1 cellular context compared by ENCODE assay signal in the genomic region with DNA sequence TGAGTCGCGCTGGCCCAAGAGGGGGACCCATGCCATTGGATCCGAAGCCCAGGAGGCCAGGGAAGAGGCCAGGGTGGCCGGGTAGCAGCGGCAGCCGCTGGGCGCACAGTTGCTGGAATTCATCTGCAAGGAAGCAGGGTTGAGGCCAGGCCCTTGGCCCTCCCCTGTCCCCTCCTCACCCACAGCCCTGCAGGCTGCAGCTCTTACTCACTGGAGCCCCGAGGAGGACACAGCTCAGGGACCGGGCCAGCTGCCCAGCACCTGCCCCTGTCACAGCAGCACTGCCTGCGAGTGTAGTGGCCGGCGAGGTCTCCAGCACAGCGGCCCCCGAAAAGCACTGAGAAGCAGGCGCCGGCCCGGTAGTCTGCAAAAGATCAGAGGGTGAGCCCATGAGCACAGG.
TF ChIP-seq lines count a peak whose summit lies in the region.

No MANE protein-coding gene starts in this region.

TF ChIP-seq in H1, 55 proteins besides CTCF, POLR2A, EP300 and RAD21:
- TF ChIP-seq SP2 (IDR thresholded peaks at IDR 0.05; ENCODE audit: low read length) (no peak), GTF2F1 (IDR thresholded peaks at IDR 0.05; ENCODE audit: borderline replicate concordance, low read depth, low read length) (no peak), KDM4A (IDR thresholded peaks at IDR 0.05; ENCODE audit: low read depth, low read length, severe bottlenecking) (no peak), SAP30 (IDR thresholded peaks at IDR 0.05; ENCODE audit: insufficient read depth, insufficient replicate concordance, low read length) (no peak)
- TF ChIP-seq, protein P1, sequence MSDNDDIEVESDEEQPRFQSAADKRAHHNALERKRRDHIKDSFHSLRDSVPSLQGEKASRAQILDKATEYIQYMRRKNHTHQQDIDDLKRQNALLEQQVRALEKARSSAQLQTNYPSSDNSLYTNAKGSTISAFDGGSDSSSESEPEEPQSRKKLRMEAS (IDR thresholded peaks at IDR 0.05) = no peak
